9 cellular contexts compared by ENCODE assay signal in the genomic region with DNA sequence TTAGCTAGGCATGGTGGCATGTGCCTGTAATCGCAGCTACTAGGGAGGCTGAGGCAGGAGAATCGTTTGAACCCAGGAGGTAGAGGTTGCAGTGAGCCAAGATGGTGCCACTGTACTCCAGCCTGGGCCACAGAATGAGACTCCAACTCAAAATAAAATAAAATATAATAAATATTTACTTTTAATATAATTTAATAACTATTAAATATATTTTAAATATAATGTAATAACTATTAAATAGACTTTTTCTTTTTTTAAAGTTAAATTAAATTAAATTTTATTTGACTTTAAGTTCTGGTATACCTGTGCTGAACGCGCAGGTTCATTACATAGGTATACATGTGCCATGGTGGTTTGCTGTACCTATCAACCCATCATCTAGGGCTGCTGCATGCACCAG. TPM values are rescaled to one million over a fixed set of nuclear protein-coding genes. Genes with fewer than 3 reads are reported as not detected.
"Had no signal": no experiment of that assay in that cellular context is flagged by ENCODE, and none has a peak within 500 bp of the region (broad histone marks: within the 10 kb centered on the region; RNA-seq: fewer than 3 reads in every experiment).

No MANE protein-coding gene starts in this region.

RNA-seq across cellular contexts. Expression of a gene that starts 1.9 kb away (rescaled TPM):
- total RNA-seq: OCI-LY7, PC-3, PC-9, Right ventricle myocardium inferior, Right ventricle myocardium superior, RPMI7951, SJCRH30, SJSA1, SK-MEL-5 had no signal

RNA-seq across cellular contexts. Expression of a gene that starts 14.5 kb away (rescaled TPM):
- total RNA-seq: OCI-LY7, PC-3, PC-9, Right ventricle myocardium inferior, Right ventricle myocardium superior, RPMI7951, SJCRH30, SJSA1, SK-MEL-5 had no signal

RNA-seq across cellular contexts. Expression of a gene that starts 29.4 kb away (rescaled TPM):
- total RNA-seq: OCI-LY7, PC-3, PC-9, RPMI7951, SJCRH30, SJSA1, SK-MEL-5 had no signal

RNA-seq across cellular contexts. Expression of a gene that starts 34.6 kb away (rescaled TPM):
- total RNA-seq: OCI-LY7, PC-3, PC-9, Right ventricle myocardium inferior, Right ventricle myocardium superior, RPMI7951, SJCRH30, SJSA1, SK-MEL-5 had no signal

RNA-seq across cellular contexts. Expression of a gene that starts 48.2 kb away (rescaled TPM):
- total RNA-seq: OCI-LY7, PC-3, PC-9, RPMI7951, SJCRH30, SJSA1 had no signal
